Comparison of ENCODE assay signal across 8 cellular contexts in the genomic region with DNA sequence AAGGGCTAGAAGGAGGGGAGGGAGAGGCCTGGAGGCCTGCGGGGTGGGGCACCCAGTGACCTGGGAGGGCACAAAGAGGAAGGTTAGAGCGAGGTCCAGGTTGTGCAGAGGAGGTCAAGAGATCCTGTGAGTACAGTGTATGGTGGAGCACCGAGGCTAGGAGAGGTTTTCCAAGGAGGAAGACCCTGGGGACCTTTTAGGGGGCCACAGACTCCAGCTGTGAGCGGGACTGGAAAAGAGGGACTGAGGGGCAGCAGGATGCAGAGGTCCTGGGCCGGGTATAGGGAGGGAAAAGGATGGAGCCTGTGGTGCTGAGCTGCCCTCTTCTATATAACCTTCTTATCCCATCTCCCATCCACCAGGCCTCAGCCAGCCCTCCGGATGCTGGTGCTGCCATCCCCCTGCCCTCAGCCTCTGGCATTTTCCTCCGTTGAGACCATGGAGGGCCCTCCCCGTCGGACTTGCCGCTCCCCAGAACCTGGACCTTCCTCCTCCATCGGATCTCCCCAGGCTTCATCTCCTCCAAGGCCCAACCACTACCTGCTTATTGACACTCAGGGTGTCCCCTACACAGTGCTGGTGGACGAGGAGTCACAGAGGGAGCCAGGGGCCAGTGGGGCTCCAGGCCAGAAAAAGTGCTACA. TPM values are rescaled to one million over a fixed set of nuclear protein-coding genes. Genes with fewer than 3 reads are reported as not detected.
DNase-seq lines count a peak whose midpoint lies in the region; ATAC-seq, FAIRE-seq and TF ChIP-seq lines count a peak whose summit lies in the region.

No MANE protein-coding gene starts in this region.

- no peak for FAIRE-seq in D721Med (lab: Jason Lieb, UNC)

- DNase-seq in AG09309 (ENCODE audit: low read depth) (no peak), Karpas-422 (peak; percentile 67), naive B cell (no peak), D721Med (ENCODE audit: insufficient read length, low spot score) (no peak), GOT3 (lab: John Stamatoyannopoulos, UW) (no peak), DMS53 treated with DMSO at 0.1 percent for 48 hours (lab: John Stamatoyannopoulos, UW; ENCODE audit: unreplicated experiment) (no peak)

- peaks cover 66% of the 10 kb centered on the region for H3K4me1 ChIP-seq in Karpas-422 (ENCODE audit: low read length)

- no peaks in the 10 kb centered on the region for H3K27me3 ChIP-seq in Karpas-422 (ENCODE audit: low read length)

- H3K4me2 ChIP-seq in Karpas-422 (ENCODE audit: low read depth, low read length, poor library complexity, severe bottlenecking), result peak overlapping the region; percentile 93

- peaks cover 15% of the 10 kb centered on the region for H3K36me3 ChIP-seq in Karpas-422 (ENCODE audit: insufficient read depth, low read length)

- H3K36me3 Mint-ChIP-seq in dendritic cell treated with granulocyte-macrophage colony-stimulating factor and Interleukin-4, amounts not matched to agents 40 ng/mL and 50 ng/mL, for 4 days (ENCODE audit: low read depth), result peaks cover 57% of the 10 kb centered on the region
- no peaks in the 10 kb centered on the region for H3K36me3 Mint-ChIP-seq in naive B cell

- peak overlapping the region; percentile 96 for H3K27ac ChIP-seq in Karpas-422 (ENCODE audit: low read length)

- H3K4me1 Mint-ChIP-seq in dendritic cell treated with granulocyte-macrophage colony-stimulating factor and Interleukin-4, amounts not matched to agents 40 ng/mL and 50 ng/mL, for 4 days (ENCODE audit: low read depth), result peaks cover 76% of the 10 kb centered on the region
- peaks cover 40 to 68% (median 63%) of the 10 kb centered on the region in 3 donors for H3K4me1 Mint-ChIP-seq in naive B cell

- H4K20me1 ChIP-seq in Karpas-422 (ENCODE audit: insufficient read depth, low read depth, low read length), result no peaks in the 10 kb centered on the region; the same call in 1 of the 2 replicates

- intact Hi-C loops in dendritic cell treated with granulocyte-macrophage colony-stimulating factor and Interleukin-4, amounts not matched to agents 40 ng/mL and 50 ng/mL, for 4 days (cut with micrococcal nuclease), result no loop called here

- peak overlapping the region; percentile 89 for H3K27ac Mint-ChIP-seq in dendritic cell treated with granulocyte-macrophage colony-stimulating factor and Interleukin-4, amounts not matched to agents 40 ng/mL and 50 ng/mL, for 4 days
- H3K27ac Mint-ChIP-seq in naive B cell, result peak overlapping the region; percentile 36 to 98 (median 88)

- H3K4me3 ChIP-seq in AG09309 (ENCODE audit: control insufficient read depth, low read depth, low read length) (peak overlapping the region; percentile 78), Karpas-422 (ENCODE audit: low read length) (peak overlapping the region; percentile 95)

- ATAC-seq in naive B cell (ENCODE audit: low read depth in 2 of 2) (no peak), GM21825 (IDR thresholded peaks at IDR 0.05; ENCODE audit: unreplicated experiment) (no peak)

- H3K9ac ChIP-seq in Karpas-422 (ENCODE audit: low read length), result peak overlapping the region; percentile 99

- peaks cover 4% of the 10 kb centered on the region for H3K27me3 Mint-ChIP-seq in dendritic cell treated with granulocyte-macrophage colony-stimulating factor and Interleukin-4, amounts not matched to agents 40 ng/mL and 50 ng/mL, for 4 days
- no peaks in the 10 kb centered on the region for H3K27me3 Mint-ChIP-seq in naive B cell

- peak overlapping the region; percentile 96 for H3K4me3 Mint-ChIP-seq in dendritic cell treated with granulocyte-macrophage colony-stimulating factor and Interleukin-4, amounts not matched to agents 40 ng/mL and 50 ng/mL, for 4 days
- peak overlapping the region; percentile 91 to 99 (median 96) for H3K4me3 Mint-ChIP-seq in naive B cell

- no peak for TF ChIP-seq CTCF in AG09309 (IDR thresholded peaks at IDR 0.05; ENCODE audit: control insufficient read depth, insufficient read depth, low read depth, low read length, missing control alignments)
- TF ChIP-seq CTCF in D721Med (IDR thresholded peaks at IDR 0.05; ENCODE audit: insufficient read depth, missing control alignments), result no peak

- peaks cover 58% of the 10 kb centered on the region for H3K79me2 ChIP-seq in Karpas-422 (ENCODE audit: low read length)

- H3K9me2 ChIP-seq in Karpas-422 (replicated peaks; ENCODE audit: insufficient read depth, low read length), result no peaks in the 10 kb centered on the region

- no peaks in the 10 kb centered on the region for H3K9me3 ChIP-seq in Karpas-422 (ENCODE audit: low read length)

- no peaks in the 10 kb centered on the region for H3K9me3 Mint-ChIP-seq in dendritic cell treated with granulocyte-macrophage colony-stimulating factor and Interleukin-4, amounts not matched to agents 40 ng/mL and 50 ng/mL, for 4 days
- no peaks in the 10 kb centered on the region for H3K9me3 Mint-ChIP-seq in naive B cell

- H2AFZ ChIP-seq in Karpas-422 (ENCODE audit: low read length), result no peak overlapping the region

RNA-seq across cellular contexts. Expression of a gene that starts 0.9 kb away (rescaled TPM):
- total RNA-seq in Karpas-422 (2014; rRNA removed; shearing (Covaris generic); ENCODE audit: low replicate concordance), result 119 and 128 TPM in 2 replicates
- 10 to 100 TPM; 60.7 to 82.8 (median 65.4) TPM for polyA plus RNA-seq in naive B cell (ENCODE audit: low read depth in 6 of 6)

RNA-seq across cellular contexts. Expression of a gene that starts 3.5 kb away (rescaled TPM):
- total RNA-seq in Karpas-422 (2014; rRNA removed; shearing (Covaris generic); ENCODE audit: low replicate concordance), result 44.3 and 47.5 TPM in 2 replicates
- polyA plus RNA-seq in naive B cell (ENCODE audit: low read depth in 6 of 6), result 10 to 100 TPM; 28.4 to 54.2 (median 31.5) TPM

RNA-seq across cellular contexts. Expression of a gene that starts 3.7 kb away (rescaled TPM):
- total RNA-seq in Karpas-422 (2014; rRNA removed; shearing (Covaris generic); ENCODE audit: low replicate concordance), result 26.2 and 54.8 TPM in 2 replicates
- polyA plus RNA-seq in naive B cell (ENCODE audit: low read depth in 6 of 6), result 10 to 100 TPM in 3 of 6 donors, 1 to 10 TPM in 3; 8.1 to 13.0 (median 9.7) TPM

RNA-seq across cellular contexts. Expression of a gene that starts 10.5 kb away (rescaled TPM):
- total RNA-seq in Karpas-422 (2014; rRNA removed; shearing (Covaris generic); ENCODE audit: low replicate concordance), result 107 and 272 TPM in 2 replicates
- 10 to 100 TPM in 3 of 6 donors, 1 to 10 TPM in 3; 3.2 to 13.7 (median 9.3) TPM for polyA plus RNA-seq in naive B cell (ENCODE audit: low read depth in 6 of 6)

RNA-seq across cellular contexts. Expression of a gene that starts 19.9 kb away (rescaled TPM):
- total RNA-seq in Karpas-422 (2014; rRNA removed; shearing (Covaris generic); ENCODE audit: low replicate concordance), result 2.8 and 3.5 TPM in 2 replicates
- polyA plus RNA-seq in naive B cell (ENCODE audit: low read depth in 6 of 6), result 1 to 10 TPM in 4 of 6 donors, under 1 TPM in 1, not detected in 1; 0.95 to 3.5 (median 2.7) TPM
